Comparison of ENCODE assay signal across 8 cellular contexts in genomic region chr10:73414230-73414981, GRCh38. TPM values are rescaled to one million over a fixed set of nuclear protein-coding genes. Genes with fewer than 3 reads are reported as not detected.
DNase-seq lines count a peak whose midpoint lies in the region; ATAC-seq, FAIRE-seq and TF ChIP-seq lines count a peak whose summit lies in the region.

No MANE protein-coding gene starts in this region.

- H3K36me3 ChIP-seq in HUES6 (ENCODE audit: control insufficient read depth, insufficient read depth, low read length) (no peaks in the 10 kb centered on the region), adrenal gland (replicated peaks in 1 of 2) (no peaks in the 10 kb centered on the region), kidney (ENCODE audit: control insufficient read depth in 1 of 2, insufficient read depth in 2 of 2, low read length in 2 of 2) (no peaks in the 10 kb centered on the region)

- H3K9ac ChIP-seq in HUES6 (ENCODE audit: low read length) = peak overlapping the region; percentile 62
- peak overlapping the region; percentile 63 to 81 for H3K9ac ChIP-seq in kidney (ENCODE audit: low read length in 2 of 2)

- 7 to 12% (median 7%) methylated on average over 14 to 19 of the region's 19 CpGs for WGBS in adrenal gland, 4 donors

- TF ChIP-seq CTCF in AG04450 (IDR thresholded peaks at IDR 0.05; ENCODE audit: low read depth, low read length) (no peak; the same call in 1 of the 2 replicates), adrenal gland (IDR thresholded peaks at IDR 0.05) (peak in 3 of 6 experiments; percentile 2 to 33 (median 8)), kidney (IDR thresholded peaks at IDR 0.05; ENCODE audit: borderline replicate concordance, extremely low read depth, insufficient read depth) (no peak)

- CTCF ChIA-PET in AG04450 (lab: Charles Lee) = interaction anchor here (0.7 kb wide), 1 partner anchor 1812 kb away, joined by 3 read pairs; no protein-coding TSS in a partner anchor

- H3K27ac ChIP-seq in AG04450 (ENCODE audit: low read depth, low read length) (no peak overlapping the region), HUES6 (ENCODE audit: low read depth, low read length) (peak overlapping the region; percentile 88), adrenal gland (peak overlapping the region in 3 of 5 donors; percentile 98 to 99 (median 98)), kidney (ENCODE audit: low read depth in 2 of 2, low read length in 2 of 2) (peak overlapping the region; percentile 63 to 99), substantia nigra (ENCODE audit: low read depth, low read length, poor library complexity, severe bottlenecking) (peak overlapping the region; percentile 90)

- H3K9me3 ChIP-seq in AG04450 (ENCODE audit: control insufficient read depth, insufficient read depth, low read length) (peaks cover 3% of the 10 kb centered on the region; the same call in 1 of the 2 replicates), HUES6 (ENCODE audit: control insufficient read depth, insufficient read depth, low read depth, low read length) (no peaks in the 10 kb centered on the region), adrenal gland (replicated peaks in 1 of 3) (no peaks in the 10 kb centered on the region), kidney (ENCODE audit: control insufficient read depth in 1 of 2, low read length in 2 of 2) (no peaks in the 10 kb centered on the region)

- no peak for TF ChIP-seq POLR2A in adrenal gland (IDR thresholded peaks at IDR 0.05)

- FAIRE-seq in kidney (lab: Jason Lieb, UNC) = no peak

- POLR2A ChIA-PET in AG04450 (lab: Yijun Ruan, JAX) = interaction anchor here (1.0 kb wide), 1 partner anchor 168 kb away, joined by 3 read pairs; no protein-coding TSS in a partner anchor

- DNase-seq in AG04450 (ENCODE audit: low read depth, low spot score) (no peak), adrenal gland (no peak), kidney (no peak), substantia nigra (lab: John Stamatoyannopoulos, UW) (no peak), NCI-H82 treated with DMSO at 0.1 percent for 48 hours (lab: John Stamatoyannopoulos, UW; ENCODE audit: unreplicated experiment) (no peak), posterior cingulate gyrus (no peak)

- ATAC-seq in GM19438 (IDR thresholded peaks at IDR 0.05; ENCODE audit: low read depth, unreplicated experiment) = peak; percentile 36

- intact Hi-C loops in adrenal gland (cut with DNase I) (no loop called here), kidney (cut with DNase I) (no loop called here), posterior cingulate gyrus (cut with DNase I) (loop anchor here (5.0 to 10.0 kb wide), 2 partner anchors 83 to 160 kb away; partner anchors contain the start of genes MRPS16 and PPP3CB)

- H3K4me3 ChIP-seq in AG04450 (ENCODE audit: low read depth, low read length) (peak overlapping the region; percentile 80), HUES6 (ENCODE audit: low read depth, low read length) (peak overlapping the region; percentile 86), adrenal gland (peak overlapping the region in 2 of 4 donors; percentile 91 to 98), kidney (ENCODE audit: low read length in 2 of 2) (peak overlapping the region; percentile 74 to 99)

- H3K27me3 ChIP-seq in AG04450 (ENCODE audit: control insufficient read depth, insufficient read depth, low read length) (no peaks in the 10 kb centered on the region), HUES6 (ENCODE audit: control insufficient read depth, insufficient read depth, low read length) (no peaks in the 10 kb centered on the region), adrenal gland (no peaks in the 10 kb centered on the region)

- H3K4me1 ChIP-seq in HUES6 (ENCODE audit: control insufficient read depth, insufficient read depth, low read length) = peaks cover 5% of the 10 kb centered on the region; the same call in 1 of the 2 replicates
- peaks cover 16 to 20% of the 10 kb centered on the region in 2 donors for H3K4me1 ChIP-seq in adrenal gland (replicated peaks in 1 of 2)
- H3K4me1 ChIP-seq in kidney (ENCODE audit: control insufficient read depth in 1 of 2, insufficient read depth in 1 of 2, low read depth in 1 of 2, low read length in 2 of 2) = peaks cover 0 to 3% of the 10 kb centered on the region in 2 donors

RNA-seq across cellular contexts. Expression of gene ANXA7, which starts 0.5 kb away (rescaled TPM):
- polyA plus RNA-seq in AG04450 (2011; rRNA removed) (117 TPM in 2 replicates), adrenal gland (100 to 1,000 TPM in 1 of 3 donors, 10 to 100 TPM in 2; 43.4 to 196 (median 49.3) TPM), kidney (ENCODE audit: insufficient read depth, low read depth, low replicate concordance) (129 TPM)
- 84.8 and 85.4 TPM in 2 replicates for polyA minus RNA-seq in AG04450 (2011; rRNA and poly(A)+ RNA removed)
- total RNA-seq in adrenal gland (100 to 1,000 TPM in 7 of 8 donors, 10 to 100 TPM in 1; 79.2 to 176 (median 155) TPM), kidney (200 TPM)

RNA-seq across cellular contexts. Expression of gene MSS51, which starts 19.0 kb away (rescaled TPM):
- polyA plus RNA-seq in AG04450 (2011; rRNA removed) (1.2 and 1.4 TPM in 2 replicates), adrenal gland (1 to 10 TPM in 2 of 3 donors, under 1 TPM in 1; 0.71 to 6.4 (median 3.0) TPM), kidney (ENCODE audit: insufficient read depth, low read depth, low replicate concordance) (0.95 TPM)
- polyA minus RNA-seq in AG04450 (2011; rRNA and poly(A)+ RNA removed) = 2.2 and 2.7 TPM in 2 replicates
- total RNA-seq in adrenal gland (1 to 10 TPM in 4 of 8 donors, under 1 TPM in 4; 0.30 to 3.3 (median 1.1) TPM), kidney (2.4 TPM)

RNA-seq across cellular contexts. Expression of gene CFAP70, which starts 55.7 kb away (rescaled TPM):
- polyA plus RNA-seq in AG04450 (2011; rRNA removed) = 0.16 and 0.24 TPM in 2 replicates
- 0.18 and 0.26 TPM in 2 replicates for polyA minus RNA-seq in AG04450 (2011; rRNA and poly(A)+ RNA removed)
- 10 to 100 TPM in 1 of 8 donors, 1 to 10 TPM in 7; 1.6 to 15.5 (median 6.1) TPM for total RNA-seq in adrenal gland
- polyA plus RNA-seq in adrenal gland = 10 to 100 TPM in 2 of 3 donors, 1 to 10 TPM in 1; 4.2 to 43.6 (median 40.8) TPM
- total RNA-seq in kidney = 6.0 TPM
- polyA plus RNA-seq in kidney (ENCODE audit: insufficient read depth, low read depth, low replicate concordance) = 8.7 TPM
